Comparison of ENCODE assay signal across 1 cellular context in the genomic region with DNA sequence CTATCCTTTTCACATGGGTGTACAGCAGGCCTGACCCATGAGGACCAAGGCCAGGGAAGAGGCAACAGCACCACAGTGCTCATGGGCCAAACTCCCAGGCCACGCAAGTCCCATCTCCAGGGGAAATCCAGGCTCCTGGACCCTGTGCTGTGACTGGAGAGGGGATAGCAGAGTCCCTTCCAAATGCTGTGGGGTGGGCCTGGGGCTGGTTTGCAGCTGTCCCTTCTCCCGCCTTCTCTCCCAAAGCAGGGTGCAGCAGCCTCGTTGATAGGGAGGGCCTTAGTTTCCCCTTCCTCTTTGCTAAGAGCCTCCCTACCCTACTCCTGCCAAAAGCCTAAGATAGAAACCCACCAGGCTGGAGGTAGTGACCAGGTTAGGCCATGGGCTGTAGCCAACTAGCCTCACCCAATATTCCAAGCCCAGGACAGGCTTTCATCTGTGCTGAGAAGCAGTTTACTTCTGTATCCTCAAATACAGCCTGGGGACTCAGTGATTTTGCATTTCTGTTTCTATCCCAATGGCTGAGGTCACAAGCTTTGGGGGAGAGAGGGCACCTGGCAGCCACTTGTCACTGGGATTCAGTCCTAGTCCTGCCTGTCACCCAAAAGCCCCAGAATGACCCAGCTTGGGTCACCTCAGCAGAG.
TF ChIP-seq lines count a peak whose summit lies in the region.

No MANE protein-coding gene starts in this region.

TF ChIP-seq in WTC11, 78 proteins besides CTCF, POLR2A, EP300 and RAD21 (continued from another document):
- TF ChIP-seq, protein P1, sequence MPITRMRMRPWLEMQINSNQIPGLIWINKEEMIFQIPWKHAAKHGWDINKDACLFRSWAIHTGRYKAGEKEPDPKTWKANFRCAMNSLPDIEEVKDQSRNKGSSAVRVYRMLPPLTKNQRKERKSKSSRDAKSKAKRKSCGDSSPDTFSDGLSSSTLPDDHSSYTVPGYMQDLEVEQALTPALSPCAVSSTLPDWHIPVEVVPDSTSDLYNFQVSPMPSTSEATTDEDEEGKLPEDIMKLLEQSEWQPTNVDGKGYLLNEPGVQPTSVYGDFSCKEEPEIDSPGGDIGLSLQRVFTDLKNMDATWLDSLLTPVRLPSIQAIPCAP (CRISPR knock-in tag; IDR thresholded peaks at IDR 0.05) = no peak
- TF ChIP-seq ZNF232 (CRISPR knock-in tag; IDR thresholded peaks at IDR 0.05) (no peak), NFATC4 (CRISPR knock-in tag; IDR thresholded peaks at IDR 0.05) (no peak), MYBL2 (CRISPR knock-in tag; IDR thresholded peaks at IDR 0.05) (no peak), FOXP1 (CRISPR knock-in tag; IDR thresholded peaks at IDR 0.05; ENCODE audit: borderline replicate concordance) (no peak)
- TF ChIP-seq, protein P2, sequence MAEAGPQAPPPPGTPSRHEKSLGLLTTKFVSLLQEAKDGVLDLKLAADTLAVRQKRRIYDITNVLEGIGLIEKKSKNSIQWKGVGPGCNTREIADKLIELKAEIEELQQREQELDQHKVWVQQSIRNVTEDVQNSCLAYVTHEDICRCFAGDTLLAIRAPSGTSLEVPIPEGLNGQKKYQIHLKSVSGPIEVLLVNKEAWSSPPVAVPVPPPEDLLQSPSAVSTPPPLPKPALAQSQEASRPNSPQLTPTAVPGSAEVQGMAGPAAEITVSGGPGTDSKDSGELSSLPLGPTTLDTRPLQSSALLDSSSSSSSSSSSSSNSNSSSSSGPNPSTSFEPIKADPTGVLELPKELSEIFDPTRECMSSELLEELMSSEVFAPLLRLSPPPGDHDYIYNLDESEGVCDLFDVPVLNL (CRISPR knock-in tag; IDR thresholded peaks at IDR 0.05; ENCODE audit: borderline replicate concordance, low read depth) = no peak
- TF ChIP-seq, protein P3, sequence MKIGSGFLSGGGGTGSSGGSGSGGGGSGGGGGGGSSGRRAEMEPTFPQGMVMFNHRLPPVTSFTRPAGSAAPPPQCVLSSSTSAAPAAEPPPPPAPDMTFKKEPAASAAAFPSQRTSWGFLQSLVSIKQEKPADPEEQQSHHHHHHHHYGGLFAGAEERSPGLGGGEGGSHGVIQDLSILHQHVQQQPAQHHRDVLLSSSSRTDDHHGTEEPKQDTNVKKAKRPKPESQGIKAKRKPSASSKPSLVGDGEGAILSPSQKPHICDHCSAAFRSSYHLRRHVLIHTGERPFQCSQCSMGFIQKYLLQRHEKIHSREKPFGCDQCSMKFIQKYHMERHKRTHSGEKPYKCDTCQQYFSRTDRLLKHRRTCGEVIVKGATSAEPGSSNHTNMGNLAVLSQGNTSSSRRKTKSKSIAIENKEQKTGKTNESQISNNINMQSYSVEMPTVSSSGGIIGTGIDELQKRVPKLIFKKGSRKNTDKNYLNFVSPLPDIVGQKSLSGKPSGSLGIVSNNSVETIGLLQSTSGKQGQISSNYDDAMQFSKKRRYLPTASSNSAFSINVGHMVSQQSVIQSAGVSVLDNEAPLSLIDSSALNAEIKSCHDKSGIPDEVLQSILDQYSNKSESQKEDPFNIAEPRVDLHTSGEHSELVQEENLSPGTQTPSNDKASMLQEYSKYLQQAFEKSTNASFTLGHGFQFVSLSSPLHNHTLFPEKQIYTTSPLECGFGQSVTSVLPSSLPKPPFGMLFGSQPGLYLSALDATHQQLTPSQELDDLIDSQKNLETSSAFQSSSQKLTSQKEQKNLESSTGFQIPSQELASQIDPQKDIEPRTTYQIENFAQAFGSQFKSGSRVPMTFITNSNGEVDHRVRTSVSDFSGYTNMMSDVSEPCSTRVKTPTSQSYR (CRISPR knock-in tag; IDR thresholded peaks at IDR 0.05) = no peak
- TF ChIP-seq, protein P4, sequence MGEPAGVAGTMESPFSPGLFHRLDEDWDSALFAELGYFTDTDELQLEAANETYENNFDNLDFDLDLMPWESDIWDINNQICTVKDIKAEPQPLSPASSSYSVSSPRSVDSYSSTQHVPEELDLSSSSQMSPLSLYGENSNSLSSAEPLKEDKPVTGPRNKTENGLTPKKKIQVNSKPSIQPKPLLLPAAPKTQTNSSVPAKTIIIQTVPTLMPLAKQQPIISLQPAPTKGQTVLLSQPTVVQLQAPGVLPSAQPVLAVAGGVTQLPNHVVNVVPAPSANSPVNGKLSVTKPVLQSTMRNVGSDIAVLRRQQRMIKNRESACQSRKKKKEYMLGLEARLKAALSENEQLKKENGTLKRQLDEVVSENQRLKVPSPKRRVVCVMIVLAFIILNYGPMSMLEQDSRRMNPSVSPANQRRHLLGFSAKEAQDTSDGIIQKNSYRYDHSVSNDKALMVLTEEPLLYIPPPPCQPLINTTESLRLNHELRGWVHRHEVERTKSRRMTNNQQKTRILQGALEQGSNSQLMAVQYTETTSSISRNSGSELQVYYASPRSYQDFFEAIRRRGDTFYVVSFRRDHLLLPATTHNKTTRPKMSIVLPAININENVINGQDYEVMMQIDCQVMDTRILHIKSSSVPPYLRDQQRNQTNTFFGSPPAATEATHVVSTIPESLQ (CRISPR knock-in tag; IDR thresholded peaks at IDR 0.05) = no peak
- TF ChIP-seq, protein P5, sequence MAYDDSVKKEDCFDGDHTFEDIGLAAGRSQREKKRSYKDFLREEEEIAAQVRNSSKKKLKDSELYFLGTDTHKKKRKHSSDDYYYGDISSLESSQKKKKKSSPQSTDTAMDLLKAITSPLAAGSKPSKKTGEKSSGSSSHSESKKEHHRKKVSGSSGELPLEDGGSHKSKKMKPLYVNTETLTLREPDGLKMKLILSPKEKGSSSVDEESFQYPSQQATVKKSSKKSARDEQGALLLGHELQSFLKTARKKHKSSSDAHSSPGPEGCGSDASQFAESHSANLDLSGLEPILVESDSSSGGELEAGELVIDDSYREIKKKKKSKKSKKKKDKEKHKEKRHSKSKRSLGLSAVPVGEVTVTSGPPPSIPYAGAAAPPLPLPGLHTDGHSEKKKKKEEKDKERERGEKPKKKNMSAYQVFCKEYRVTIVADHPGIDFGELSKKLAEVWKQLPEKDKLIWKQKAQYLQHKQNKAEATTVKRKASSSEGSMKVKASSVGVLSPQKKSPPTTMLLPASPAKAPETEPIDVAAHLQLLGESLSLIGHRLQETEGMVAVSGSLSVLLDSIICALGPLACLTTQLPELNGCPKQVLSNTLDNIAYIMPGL (CRISPR knock-in tag; IDR thresholded peaks at IDR 0.05) = no peak
- TF ChIP-seq, protein P6, sequence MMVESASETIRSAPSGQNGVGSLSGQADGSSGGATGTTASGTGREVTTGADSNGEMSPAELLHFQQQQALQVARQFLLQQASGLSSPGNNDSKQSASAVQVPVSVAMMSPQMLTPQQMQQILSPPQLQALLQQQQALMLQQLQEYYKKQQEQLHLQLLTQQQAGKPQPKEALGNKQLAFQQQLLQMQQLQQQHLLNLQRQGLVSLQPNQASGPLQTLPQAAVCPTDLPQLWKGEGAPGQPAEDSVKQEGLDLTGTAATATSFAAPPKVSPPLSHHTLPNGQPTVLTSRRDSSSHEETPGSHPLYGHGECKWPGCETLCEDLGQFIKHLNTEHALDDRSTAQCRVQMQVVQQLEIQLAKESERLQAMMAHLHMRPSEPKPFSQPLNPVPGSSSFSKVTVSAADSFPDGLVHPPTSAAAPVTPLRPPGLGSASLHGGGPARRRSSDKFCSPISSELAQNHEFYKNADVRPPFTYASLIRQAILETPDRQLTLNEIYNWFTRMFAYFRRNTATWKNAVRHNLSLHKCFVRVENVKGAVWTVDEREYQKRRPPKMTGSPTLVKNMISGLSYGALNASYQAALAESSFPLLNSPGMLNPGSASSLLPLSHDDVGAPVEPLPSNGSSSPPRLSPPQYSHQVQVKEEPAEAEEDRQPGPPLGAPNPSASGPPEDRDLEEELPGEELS (CRISPR knock-in tag; IDR thresholded peaks at IDR 0.05) = no peak
